27 cellular contexts compared by ENCODE assay signal in the genomic region with DNA sequence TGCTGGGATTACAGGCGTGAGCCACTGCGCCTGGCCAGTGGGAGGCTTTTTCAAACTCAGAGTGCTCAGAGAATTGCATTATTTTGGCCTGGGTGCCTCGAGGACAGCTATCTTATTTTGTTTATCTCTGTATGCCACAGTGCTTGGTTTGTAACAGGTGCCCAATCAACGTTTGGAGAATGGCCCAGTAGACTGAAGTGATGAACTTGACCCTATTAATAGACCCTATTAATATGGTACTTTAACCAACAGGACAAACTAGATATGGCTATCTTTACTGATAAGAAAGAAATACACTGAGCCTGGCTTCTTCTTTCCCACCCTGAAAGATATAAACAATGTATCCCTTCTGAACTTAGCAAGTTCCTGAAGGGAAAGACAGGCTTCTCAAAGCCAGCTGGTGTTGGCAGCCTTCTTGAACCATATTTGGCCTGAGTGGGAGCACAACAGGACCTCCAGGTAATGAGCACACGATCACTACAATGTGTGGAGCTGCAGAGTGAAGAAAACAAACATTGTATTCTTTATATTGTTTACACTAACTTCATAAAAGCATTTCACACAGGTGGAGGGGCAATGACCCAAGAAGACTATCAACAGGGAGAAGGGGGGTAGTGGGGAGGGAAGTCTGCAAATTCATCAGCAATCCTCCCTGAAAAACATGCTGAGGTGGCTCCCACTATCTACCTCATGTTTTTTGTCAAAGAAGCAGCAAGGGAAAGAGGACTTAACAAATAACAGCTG. TPM values are rescaled to one million over a fixed set of nuclear protein-coding genes. Genes with fewer than 3 reads are reported as not detected.
A peak's percentile ranks its signal among the peaks of the same experiment; 100 is the strongest.
DNase-seq lines count a peak whose midpoint lies in the region; ATAC-seq and TF ChIP-seq lines count a peak whose summit lies in the region.
"Had no signal": no experiment of that assay in that cellular context is flagged by ENCODE, and none has a peak within 500 bp of the region (broad histone marks: within the 10 kb centered on the region; RNA-seq: fewer than 3 reads in every experiment).

No MANE protein-coding gene starts in this region.

- H3K9me3 Mint-ChIP-seq in naive B cell = peaks cover 0 to 2% (median 0%) of the 10 kb centered on the region in 7 donors
- H3K9me3 Mint-ChIP-seq in nephron progenitor cell = peaks cover 48% of the 10 kb centered on the region
- H3K9me3 Mint-ChIP-seq: activated CD4-positive, alpha-beta memory T cell treated with anti-CD3 and anti-CD28 coated beads, Interleukin-2, amount 10 ng/mL, durations not matched to agents 7 days and 5 days; activated naive CD8-positive, alpha-beta T cell treated with anti-CD3 and anti-CD28 coated beads, Interleukin-2, amount 10 ng/mL, durations not matched to agents 7 days and 5 days; central memory CD8-positive, alpha-beta T cell; natural killer cell treated with Interleukin-12 subunit alpha and Interleukin-12 subunit beta and Interleukin-15 and Interleukin-18, amount 100 ng/mL, for 72 hours had no signal

- DNase-seq in NCI-H1092 treated with DMSO at 0.1 percent for 48 hours (lab: John Stamatoyannopoulos, UW) (peak; percentile 15), NCI-H1092 (lab: John Stamatoyannopoulos, UW) (no peak), G401 (ENCODE audit: low spot score) (peak; percentile 80), naive B cell (no peak), NCI-H2171 treated with DMSO at 0.1 percent for 48 hours (lab: John Stamatoyannopoulos, UW) (no peak), nephron progenitor cell (no peak), CD1c-positive myeloid dendritic cell (ENCODE audit: extremely low spot score) (no peak)
- DNase-seq: 8988T; activated CD4-positive, alpha-beta memory T cell treated with anti-CD3 and anti-CD28 coated beads, Interleukin-2, amount 10 ng/mL, durations not matched to agents 7 days and 5 days; activated CD4-positive, CD25-positive, alpha-beta regulatory T cell treated with anti-CD3 and anti-CD28 coated beads, Interleukin-2, amount 50 U/mL, for 72 hours; activated CD8-positive, alpha-beta memory T cell treated with anti-CD3 and anti-CD28 coated beads, Interleukin-2, amount 50 U/mL, for 48 hours; activated naive CD8-positive, alpha-beta T cell treated with anti-CD3 and anti-CD28 coated beads, Interleukin-2, amount 10 ng/mL, durations not matched to agents 7 days and 5 days; CD8-positive, alpha-beta memory T cell; DMS153; GF-D8; IMR-90; NCI-H2029; NCI-H446 treated with DMSO at 0.1 percent for 48 hours; Peyer's patch; retina; stimulated activated CD4-positive, alpha-beta T cell treated with anti-CD3 and anti-CD28 coated beads, Interleukin-2, amount 100 ng/mL, for 24 hours; T-helper 1 cell; transverse colon had no signal

- peaks cover 0 to 13% (median 0%) of the 10 kb centered on the region in 3 donors for H3K27me3 Mint-ChIP-seq in naive B cell
- H3K27me3 Mint-ChIP-seq in nephron progenitor cell (ENCODE audit: low read depth, poor library complexity) = peaks cover 21% of the 10 kb centered on the region
- H3K27me3 Mint-ChIP-seq: activated CD4-positive, alpha-beta memory T cell treated with anti-CD3 and anti-CD28 coated beads, Interleukin-2, amount 10 ng/mL, durations not matched to agents 7 days and 5 days; activated naive CD8-positive, alpha-beta T cell treated with anti-CD3 and anti-CD28 coated beads, Interleukin-2, amount 10 ng/mL, durations not matched to agents 7 days and 5 days; central memory CD8-positive, alpha-beta T cell had no signal

- peak overlapping the region; percentile 27; the same call in 1 of the 2 replicates for H3K27ac ChIP-seq in VCaP
- H3K27ac ChIP-seq: ascending aorta, Peyer's patch, transverse colon had no signal

- H3K4me1 Mint-ChIP-seq in naive B cell = peaks cover 35 to 37% (median 36%) of the 10 kb centered on the region in 3 donors
- H3K4me1 Mint-ChIP-seq in nephron progenitor cell = peaks cover 34% of the 10 kb centered on the region

- in situ Hi-C loops in G401 (cut with HindIII; ENCODE audit: low sequenced_read_pairs) = no loop called here

- ATAC-seq in naive B cell (ENCODE audit: low read depth in 2 of 2) = no peak
- ATAC-seq: natural killer cell treated with Interleukin-12 subunit alpha and Interleukin-12 subunit beta and Interleukin-15 and Interleukin-18, amount 100 ng/mL, for 72 hours had no signal

- H3K36me3 Mint-ChIP-seq in naive B cell (peaks cover 0 to 5% of the 10 kb centered on the region in 2 donors), nephron progenitor cell (ENCODE audit: low read depth) (peaks cover 16% of the 10 kb centered on the region)
- H3K36me3 Mint-ChIP-seq: natural killer cell treated with Interleukin-12 subunit alpha and Interleukin-12 subunit beta and Interleukin-15 and Interleukin-18, amount 100 ng/mL, for 72 hours had no signal

- no peak for TF ChIP-seq CTCF in VCaP (conservative IDR thresholded peaks at IDR 0.05)
- TF ChIP-seq CTCF in nephron progenitor cell (IDR thresholded peaks at IDR 0.05) = no peak

- H3K27ac Mint-ChIP-seq in naive B cell (peak overlapping the region in 4 of 6 donors; percentile 43 to 76 (median 70)), nephron progenitor cell (no peak overlapping the region)
- H3K27ac Mint-ChIP-seq: activated naive CD8-positive, alpha-beta T cell treated with anti-CD3 and anti-CD28 coated beads, Interleukin-2, amount 10 ng/mL, durations not matched to agents 7 days and 5 days; natural killer cell treated with Interleukin-12 subunit alpha and Interleukin-12 subunit beta and Interleukin-15 and Interleukin-18, amount 100 ng/mL, for 72 hours had no signal

- peak overlapping the region in 1 of 8 donors; percentile 42 for H3K4me3 Mint-ChIP-seq in naive B cell
- H3K4me3 Mint-ChIP-seq in nephron progenitor cell = no peak overlapping the region
- H3K4me3 Mint-ChIP-seq: activated CD4-positive, alpha-beta memory T cell treated with anti-CD3 and anti-CD28 coated beads, Interleukin-2, amount 10 ng/mL, durations not matched to agents 7 days and 5 days; activated naive CD8-positive, alpha-beta T cell treated with anti-CD3 and anti-CD28 coated beads, Interleukin-2, amount 10 ng/mL, durations not matched to agents 7 days and 5 days; CD8-positive, alpha-beta memory T cell; central memory CD8-positive, alpha-beta T cell; natural killer cell treated with Interleukin-12 subunit alpha and Interleukin-12 subunit beta and Interleukin-15 and Interleukin-18, amount 100 ng/mL, for 72 hours had no signal

RNA-seq across cellular contexts. Expression of gene PRPS1, which starts 41.7 kb away (rescaled TPM):
- 99.8 and 113 TPM in 2 replicates for total RNA-seq in G401 (2014; rRNA removed; shearing (Covaris generic))
- 10 to 100 TPM; 49.4 to 74.9 (median 53.8) TPM for polyA plus RNA-seq in naive B cell (ENCODE audit: low read depth in 6 of 6)

Comparison
In these comparisons a context has a peak if more than half of its experiments do, and no peak if none do; other contexts are left out.
1. DNase-seq: peak in NCI-H1092 treated with DMSO at 0.1 percent for 48 hours (single experiment) and G401 (single experiment); none in NCI-H1092 (single experiment), naive B cell (single experiment), NCI-H2171 treated with DMSO at 0.1 percent for 48 hours (single experiment), nephron progenitor cell (single experiment) and CD1c-positive myeloid dendritic cell (single experiment).